In genomic region chr3:877001-877400, GRCh38 we compare ENCODE assay signal across 19 cellular contexts.
DNase-seq lines count a peak whose midpoint lies in the region; TF ChIP-seq lines count a peak whose summit lies in the region.
"Had no signal": no experiment of that assay in that cellular context is flagged by ENCODE, and none has a peak within 500 bp of the region (broad histone marks: within the 10 kb centered on the region; RNA-seq: fewer than 3 reads in every experiment).

No MANE protein-coding gene starts in this region.

- H3K4me1 Mint-ChIP-seq in activated CD4-positive, alpha-beta memory T cell treated with anti-CD3 and anti-CD28 coated beads for 36 hours (ENCODE audit: low read depth) = no peaks in the 10 kb centered on the region

- H3K79me2 ChIP-seq in OCI-LY3 (ENCODE audit: low read length) = no peaks in the 10 kb centered on the region

- H3K4me3 ChIP-seq in OCI-LY3 (ENCODE audit: low read length) = no peak overlapping the region
- no peak overlapping the region for H3K4me3 ChIP-seq in cardiac fibroblast (replicated peaks in 1 of 2; ENCODE audit: low read depth in 2 of 2, low read length in 2 of 2)
- no peak overlapping the region for H3K4me3 ChIP-seq in colonic mucosa
- H3K4me3 ChIP-seq: K562, SJSA1 had no signal

- intact Hi-C loops in colonic mucosa (cut with DNase I) = no loop called here
- intact Hi-C loops in activated CD4-positive, alpha-beta memory T cell treated with anti-CD3 and anti-CD28 coated beads for 36 hours (cut with micrococcal nuclease) = no loop called here

- H3K9ac ChIP-seq in OCI-LY3 (ENCODE audit: low read length) (no peak overlapping the region), colonic mucosa (ENCODE audit: low read depth in 2 of 2, low read length in 2 of 2) (no peak overlapping the region)

- POLR2A ChIA-PET in activated CD4-positive, alpha-beta memory T cell treated with anti-CD3 and anti-CD28 coated beads for 36 hours (lab: Charles Lee) = no interaction called here

- H3K4me2 ChIP-seq in OCI-LY3 (ENCODE audit: low read length) = peak overlapping the region; percentile 21; the same call in 1 of the 2 replicates

- H3K36me3 Mint-ChIP-seq in activated CD4-positive, alpha-beta memory T cell treated with anti-CD3 and anti-CD28 coated beads for 36 hours = no peaks in the 10 kb centered on the region
- H3K36me3 Mint-ChIP-seq: CD8-positive, alpha-beta T cell had no signal

- H3K9me3 Mint-ChIP-seq in activated CD4-positive, alpha-beta memory T cell treated with anti-CD3 and anti-CD28 coated beads for 36 hours = peaks cover 9% of the 10 kb centered on the region

- no peak overlapping the region for H3K27ac ChIP-seq in OCI-LY3 (ENCODE audit: low read length)
- H3K27ac ChIP-seq in colonic mucosa = no peak overlapping the region
- H3K27ac ChIP-seq: SJSA1 had no signal

- DNase-seq in HT1080 (ENCODE audit: low read depth) (peak; percentile 48), cardiac fibroblast (ENCODE audit: low read depth in 2 of 2) (peak; percentile 0 to 53), GM03348 (ENCODE audit: low spot score) (no peak), colonic mucosa (no peak), medulla oblongata (ENCODE audit: extremely low spot score) (no peak)
- no peak for DNase-seq in activated CD4-positive, alpha-beta memory T cell treated with anti-CD3 and anti-CD28 coated beads for 36 hours
- DNase-seq: Calu3; CD8-positive, alpha-beta T cell; DMS153; H7; NCI-H1105; NCI-H146; NCI-H2029; NCI-H226; NCI-H510A treated with DMSO at 0.1 percent for 48 hours; NCI-H748 treated with DMSO at 0.1 percent for 48 hours had no signal

- TF ChIP-seq CTCF in OCI-LY3 (IDR thresholded peaks at IDR 0.05; ENCODE audit: low read depth, low read length) (no peak), cardiac fibroblast (IDR thresholded peaks at IDR 0.05; ENCODE audit: low read depth, low read length) (no peak), colonic mucosa (IDR thresholded peaks at IDR 0.05) (no peak)

- H3K27me3 ChIP-seq in OCI-LY3 (ENCODE audit: low read depth, low read length) = no peaks in the 10 kb centered on the region
- no peaks in the 10 kb centered on the region for H3K27me3 ChIP-seq in colonic mucosa
- H3K27me3 ChIP-seq: SJSA1 had no signal

- H2AFZ ChIP-seq in OCI-LY3 (ENCODE audit: low read depth, low read length) = peak overlapping the region; percentile 48; the same call in 1 of the 2 replicates

- H3K27ac Mint-ChIP-seq in activated CD4-positive, alpha-beta memory T cell treated with anti-CD3 and anti-CD28 coated beads for 36 hours = no peak overlapping the region
- H3K27ac Mint-ChIP-seq: CD8-positive, alpha-beta T cell had no signal

- no peaks in the 10 kb centered on the region for H3K36me3 ChIP-seq in OCI-LY3 (replicated peaks; ENCODE audit: low read depth, low read length)
- H3K36me3 ChIP-seq in colonic mucosa = no peaks in the 10 kb centered on the region
- H3K36me3 ChIP-seq: SJSA1 had no signal

- H3K4me3 Mint-ChIP-seq in activated CD4-positive, alpha-beta memory T cell treated with anti-CD3 and anti-CD28 coated beads for 36 hours = no peak overlapping the region
- H3K4me3 Mint-ChIP-seq: CD8-positive, alpha-beta T cell had no signal

- CTCF ChIA-PET in activated CD4-positive, alpha-beta memory T cell treated with anti-CD3 and anti-CD28 coated beads for 36 hours (lab: Charles Lee) = no interaction called here

- H3K4me1 ChIP-seq in OCI-LY3 (ENCODE audit: low read length) (peaks cover 4% of the 10 kb centered on the region; the same call in 1 of the 2 replicates), colonic mucosa (no peaks in the 10 kb centered on the region)
- H3K4me1 ChIP-seq: SJSA1 had no signal

- H4K20me1 ChIP-seq in OCI-LY3 (ENCODE audit: insufficient read depth, low read length) = no peaks in the 10 kb centered on the region

- no peaks in the 10 kb centered on the region for H3K27me3 Mint-ChIP-seq in activated CD4-positive, alpha-beta memory T cell treated with anti-CD3 and anti-CD28 coated beads for 36 hours

- no peaks in the 10 kb centered on the region for H3K9me3 ChIP-seq in OCI-LY3 (ENCODE audit: insufficient read depth, low read length)
- no peaks in the 10 kb centered on the region for H3K9me3 ChIP-seq in colonic mucosa
- H3K9me3 ChIP-seq: SJSA1 had no signal

Comparison
In these comparisons a context has a peak if more than half of its experiments do, and no peak if none do; other contexts are left out.
1. DNase-seq: peak in HT1080 (single experiment) and cardiac fibroblast (2 of 2); none in GM03348 (single experiment), colonic mucosa (single experiment), activated CD4-positive, alpha-beta memory T cell treated with anti-CD3 and anti-CD28 coated beads for 36 hours (single experiment) and medulla oblongata (single experiment).